ENCODE assay signal across 9 cellular contexts in genomic region chr3:128800241-128801187, GRCh38.
DNase-seq lines count a peak whose midpoint lies in the region; ATAC-seq and TF ChIP-seq lines count a peak whose summit lies in the region.
"Had no signal": no experiment of that assay in that cellular context is flagged by ENCODE, and none has a peak within 500 bp of the region (broad histone marks: within the 10 kb centered on the region; RNA-seq: fewer than 3 reads in every experiment).

No MANE protein-coding gene starts in this region.

- H3K27me3 ChIP-seq in HL-60 (ENCODE audit: insufficient read depth, poor library complexity, severe bottlenecking) (no peaks in the 10 kb centered on the region), left ventricle myocardium inferior (ENCODE audit: low read depth) (no peaks in the 10 kb centered on the region)

- peaks cover 95% of the 10 kb centered on the region for H3K4me1 Mint-ChIP-seq in activated T-cell treated with anti-CD3 and anti-CD28 coated beads, Interleukin-2, amount 50 U/mL, for 72 hours (ENCODE audit: low read depth)

- H3K4me1 ChIP-seq in left ventricle myocardium inferior: peaks cover 76% of the 10 kb centered on the region

- H3K27ac ChIP-seq in HL-60 (replicated peaks): peak overlapping the region; percentile 18; the same call in 1 of the 2 replicates
- H3K27ac ChIP-seq in left ventricle myocardium inferior (replicated peaks): peak overlapping the region; percentile 89

- peak; percentile 45 to 53 for ATAC-seq in activated T-cell treated with anti-CD3 and anti-CD28 coated beads, Interleukin-2, amount 50 U/mL, for 72 hours (replicated peaks in 1 of 2)
- ATAC-seq in HG02840 (IDR thresholded peaks at IDR 0.05; ENCODE audit: low FRiP score, unreplicated experiment) (no peak), GM19324 (IDR thresholded peaks at IDR 0.05; ENCODE audit: low FRiP score, unreplicated experiment) (no peak)

- H3K9me3 Mint-ChIP-seq in activated T-cell treated with anti-CD3 and anti-CD28 coated beads, Interleukin-2, amount 50 U/mL, for 72 hours: no peaks in the 10 kb centered on the region

- intact Hi-C loops in left ventricle myocardium inferior (cut with micrococcal nuclease): no loop called here

- H3K4me3 Mint-ChIP-seq in activated T-cell treated with anti-CD3 and anti-CD28 coated beads, Interleukin-2, amount 50 U/mL, for 72 hours: peak overlapping the region; percentile 78 to 82

- H3K9me3 ChIP-seq in left ventricle myocardium inferior (replicated peaks): no peaks in the 10 kb centered on the region

- H3K36me3 ChIP-seq in left ventricle myocardium inferior: peaks cover 45% of the 10 kb centered on the region

- peak overlapping the region; percentile 99 for H3K27ac Mint-ChIP-seq in activated T-cell treated with anti-CD3 and anti-CD28 coated beads, Interleukin-2, amount 50 U/mL, for 72 hours

- no peak overlapping the region for H3K4me3 ChIP-seq in HL-60 (replicated peaks; ENCODE audit: insufficient read depth, low read length)
- H3K4me3 ChIP-seq in left ventricle myocardium inferior: peak overlapping the region; percentile 31

- TF ChIP-seq CTCF in HL-60 (IDR thresholded peaks at IDR 0.05; ENCODE audit: insufficient read depth, low read length): no peak
- TF ChIP-seq CTCF in left ventricle myocardium inferior (IDR thresholded peaks at IDR 0.05; ENCODE audit: borderline replicate concordance): no peak

- H3K27me3 Mint-ChIP-seq in activated T-cell treated with anti-CD3 and anti-CD28 coated beads, Interleukin-2, amount 50 U/mL, for 72 hours (ENCODE audit: low read depth): no peaks in the 10 kb centered on the region

- H3K36me3 Mint-ChIP-seq in activated T-cell treated with anti-CD3 and anti-CD28 coated beads, Interleukin-2, amount 50 U/mL, for 72 hours (ENCODE audit: insufficient read depth in 2 of 2): peaks cover 14 to 34% of the 10 kb centered on the region in 2 donors

- DNase-seq in HL-60 (ENCODE audit: low read depth in 1 of 2, low spot score in 1 of 2): no peak
- peak; percentile 62 to 66 for DNase-seq in activated T-cell treated with anti-CD3 and anti-CD28 coated beads, Interleukin-2, amount 50 U/mL, for 72 hours
- DNase-seq in left ventricle myocardium inferior: peak; percentile 51
- peak; percentile 40 to 59 for DNase-seq in stimulated activated CD4-positive, alpha-beta T cell treated with anti-CD3 and anti-CD28 coated beads, Interleukin-4, amount 100 ng/mL, for 4 hours
- DNase-seq in NK-92 treated with Interleukin-12 subunit alpha and Interleukin-12 subunit beta, amount 100 ng/mL, for 24 hours (lab: John Stamatoyannopoulos, UW): no peak
- no peak for DNase-seq in HuH-7.5 (ENCODE audit: low spot score)
- DNase-seq: NCI-H1930 had no signal

Comparison
In these comparisons a context has a peak if more than half of its experiments do, and no peak if none do; other contexts are left out.
1. DNase-seq: peak in activated T-cell treated with anti-CD3 and anti-CD28 coated beads, Interleukin-2, amount 50 U/mL, for 72 hours (2 of 2), left ventricle myocardium inferior (single experiment) and stimulated activated CD4-positive, alpha-beta T cell treated with anti-CD3 and anti-CD28 coated beads, Interleukin-4, amount 100 ng/mL, for 4 hours (2 of 2); none in HL-60 (0 of 2), NK-92 treated with Interleukin-12 subunit alpha and Interleukin-12 subunit beta, amount 100 ng/mL, for 24 hours (single experiment) and HuH-7.5 (single experiment).
2. ATAC-seq: peak in activated T-cell treated with anti-CD3 and anti-CD28 coated beads, Interleukin-2, amount 50 U/mL, for 72 hours (2 of 2); none in HG02840 (single experiment) and GM19324 (single experiment).